In genomic region chr11:17538054-17538453, GRCh38 we compare ENCODE assay signal across 34 cellular contexts. TPM values are rescaled to one million over a fixed set of nuclear protein-coding genes. Genes with fewer than 3 reads are reported as not detected.
"Had no signal": no experiment of that assay in that cellular context is flagged by ENCODE, and none has a peak within 500 bp of the region (broad histone marks: within the 10 kb centered on the region; RNA-seq: fewer than 3 reads in every experiment).

No MANE protein-coding gene starts in this region.

- H3K36me3 ChIP-seq: ascending aorta, breast epithelium, cardiac muscle cell, esophagus muscularis mucosa, WERI-Rb-1 had no signal

- H3K4me3 ChIP-seq: ascending aorta, breast epithelium, cardiac muscle cell, esophagus muscularis mucosa had no signal

- H3K27me3 ChIP-seq: ascending aorta, breast epithelium, cardiac muscle cell had no signal

- H3K4me1 ChIP-seq: ascending aorta, breast epithelium, esophagus muscularis mucosa had no signal

- H3K9me3 Mint-ChIP-seq: activated CD4-positive, alpha-beta memory T cell treated with anti-CD3 and anti-CD28 coated beads for 36 hours; activated CD4-positive, alpha-beta T cell treated with anti-CD3 and anti-CD28 coated beads, Interleukin-2, amount 10 ng/mL, durations not matched to agents 24 days and 14 days; activated naive CD4-positive, alpha-beta T cell treated with anti-CD3 and anti-CD28 coated beads, Interleukin-2, amount 10 ng/mL, durations not matched to agents 7 days and 5 days; activated naive CD4-positive, alpha-beta T cell treated with anti-CD3 and anti-CD28 coated beads, Interleukin-2, amount 50 U/mL, for 72 hours; activated naive CD8-positive, alpha-beta T cell treated with anti-CD3 and anti-CD28 coated beads, Interleukin-2, amount 10 ng/mL, durations not matched to agents 7 days and 5 days; activated T-cell treated with anti-CD3 and anti-CD28 coated beads, Interleukin-2, amount 50 U/mL, for 72 hours; brain; central memory CD8-positive, alpha-beta T cell; effector memory CD8-positive, alpha-beta T cell; T-helper 2 cell treated with Interferon-gamma antibody and Interleukin-4, amounts not matched to agents 5 μg/mL and 100 μg/mL, for 36 hours had no signal

- DNase-seq: activated CD4-positive, alpha-beta memory T cell treated with anti-CD3 and anti-CD28 coated beads for 36 hours; activated CD4-positive, alpha-beta T cell treated with anti-CD3 and anti-CD28 coated beads for 36 hours; activated CD4-positive, alpha-beta T cell treated with anti-CD3 and anti-CD28 coated beads, Interleukin-2, amount 10 ng/mL, durations not matched to agents 24 days and 14 days; activated CD4-positive, CD25-positive, alpha-beta regulatory T cell; activated CD4-positive, CD25-positive, alpha-beta regulatory T cell treated with anti-CD3 and anti-CD28 coated beads, Interleukin-2, amount 50 U/mL, for 72 hours; activated CD8-positive, alpha-beta memory T cell treated with anti-CD3 and anti-CD28 coated beads, Interleukin-2, amount 10 ng/mL, durations not matched to agents 7 days and 5 days; activated CD8-positive, alpha-beta memory T cell treated with anti-CD3 and anti-CD28 coated beads, Interleukin-2, amount 50 U/mL, for 4 hours; activated CD8-positive, alpha-beta T cell treated with anti-CD3 and anti-CD28 coated beads, Interleukin-2, amount 10 ng/mL, durations not matched to agents 7 days and 5 days; activated gamma-delta T cell; activated naive CD4-positive, alpha-beta T cell; activated naive CD4-positive, alpha-beta T cell treated with anti-CD3 and anti-CD28 coated beads, Interleukin-2, amount 10 ng/mL, durations not matched to agents 7 days and 5 days; activated naive CD8-positive, alpha-beta T cell treated with anti-CD3 and anti-CD28 coated beads, Interleukin-2, amount 10 ng/mL, durations not matched to agents 7 days and 5 days; activated T-cell treated with anti-CD3 and anti-CD28 coated beads, Interleukin-2, amount 50 U/mL, for 1 hour; activated T-cell treated with anti-CD3 and anti-CD28 coated beads, Interleukin-2, amount 50 U/mL, for 72 hours; cortex of kidney; dermis blood vessel endothelial cell; effector CD4-positive, alpha-beta T cell; effector memory CD8-positive, alpha-beta T cell; erythroblast; foreskin melanocyte; head of caudate nucleus; T-helper 1 cell; T-helper 17 cell; T1000; WERI-Rb-1 had no signal

- H3K4me3 Mint-ChIP-seq: activated CD4-positive, alpha-beta memory T cell treated with anti-CD3 and anti-CD28 coated beads for 36 hours; activated CD4-positive, alpha-beta T cell treated with anti-CD3 and anti-CD28 coated beads for 36 hours; activated CD4-positive, alpha-beta T cell treated with anti-CD3 and anti-CD28 coated beads, Interleukin-2, amount 10 ng/mL, durations not matched to agents 24 days and 14 days; activated CD8-positive, alpha-beta memory T cell treated with anti-CD3 and anti-CD28 coated beads, Interleukin-2, amount 10 ng/mL, durations not matched to agents 7 days and 5 days; activated CD8-positive, alpha-beta T cell treated with anti-CD3 and anti-CD28 coated beads, Interleukin-2, amount 10 ng/mL, durations not matched to agents 7 days and 5 days; activated naive CD4-positive, alpha-beta T cell treated with anti-CD3 and anti-CD28 coated beads, Interleukin-2, amount 10 ng/mL, durations not matched to agents 7 days and 5 days; activated naive CD8-positive, alpha-beta T cell treated with anti-CD3 and anti-CD28 coated beads, Interleukin-2, amount 10 ng/mL, durations not matched to agents 7 days and 5 days; activated T-cell treated with anti-CD3 and anti-CD28 coated beads, Interleukin-2, amount 50 U/mL, for 72 hours; brain; central memory CD8-positive, alpha-beta T cell; effector memory CD8-positive, alpha-beta T cell; T-helper 17 cell; T-helper 2 cell treated with Interferon-gamma antibody and Interleukin-4, amounts not matched to agents 5 μg/mL and 100 μg/mL, for 36 hours had no signal

- H3K4me1 Mint-ChIP-seq: activated CD4-positive, alpha-beta T cell treated with anti-CD3 and anti-CD28 coated beads for 36 hours; activated CD4-positive, alpha-beta T cell treated with anti-CD3 and anti-CD28 coated beads, Interleukin-2, amount 10 ng/mL, durations not matched to agents 24 days and 14 days; activated CD8-positive, alpha-beta memory T cell treated with anti-CD3 and anti-CD28 coated beads, Interleukin-2, amount 10 ng/mL, durations not matched to agents 7 days and 5 days; activated naive CD4-positive, alpha-beta T cell treated with anti-CD3 and anti-CD28 coated beads, Interleukin-2, amount 10 ng/mL, durations not matched to agents 7 days and 5 days; central memory CD8-positive, alpha-beta T cell had no signal

- H3K27ac Mint-ChIP-seq: activated CD4-positive, alpha-beta memory T cell treated with anti-CD3 and anti-CD28 coated beads for 36 hours; activated CD4-positive, alpha-beta T cell treated with anti-CD3 and anti-CD28 coated beads for 36 hours; activated CD4-positive, alpha-beta T cell treated with anti-CD3 and anti-CD28 coated beads, Interleukin-2, amount 10 ng/mL, durations not matched to agents 24 days and 14 days; activated CD8-positive, alpha-beta memory T cell treated with anti-CD3 and anti-CD28 coated beads, Interleukin-2, amount 10 ng/mL, durations not matched to agents 7 days and 5 days; activated CD8-positive, alpha-beta T cell treated with anti-CD3 and anti-CD28 coated beads, Interleukin-2, amount 10 ng/mL, durations not matched to agents 7 days and 5 days; activated naive CD4-positive, alpha-beta T cell treated with anti-CD3 and anti-CD28 coated beads, Interleukin-2, amount 10 ng/mL, durations not matched to agents 7 days and 5 days; activated naive CD4-positive, alpha-beta T cell treated with anti-CD3 and anti-CD28 coated beads, Interleukin-2, amount 50 U/mL, for 72 hours; activated naive CD8-positive, alpha-beta T cell treated with anti-CD3 and anti-CD28 coated beads, Interleukin-2, amount 10 ng/mL, durations not matched to agents 7 days and 5 days; activated T-cell treated with anti-CD3 and anti-CD28 coated beads, Interleukin-2, amount 50 U/mL, for 72 hours; brain; effector memory CD8-positive, alpha-beta T cell; T-helper 17 cell; T-helper 2 cell treated with Interferon-gamma antibody and Interleukin-4, amounts not matched to agents 5 μg/mL and 100 μg/mL, for 36 hours had no signal

- H3K27ac ChIP-seq: ascending aorta, breast epithelium, cardiac muscle cell, esophagus muscularis mucosa, WERI-Rb-1 had no signal

- H3K36me3 Mint-ChIP-seq: activated CD4-positive, alpha-beta memory T cell treated with anti-CD3 and anti-CD28 coated beads for 36 hours; activated CD8-positive, alpha-beta memory T cell treated with anti-CD3 and anti-CD28 coated beads, Interleukin-2, amount 10 ng/mL, durations not matched to agents 7 days and 5 days; activated naive CD4-positive, alpha-beta T cell treated with anti-CD3 and anti-CD28 coated beads, Interleukin-2, amount 10 ng/mL, durations not matched to agents 7 days and 5 days; activated naive CD4-positive, alpha-beta T cell treated with anti-CD3 and anti-CD28 coated beads, Interleukin-2, amount 50 U/mL, for 72 hours; activated naive CD8-positive, alpha-beta T cell treated with anti-CD3 and anti-CD28 coated beads, Interleukin-2, amount 10 ng/mL, durations not matched to agents 7 days and 5 days; brain had no signal

- ATAC-seq: activated CD4-positive, alpha-beta T cell treated with anti-CD3 and anti-CD28 coated beads for 36 hours; activated CD8-positive, alpha-beta memory T cell treated with anti-CD3 and anti-CD28 coated beads, Interleukin-2, amount 10 ng/mL, durations not matched to agents 7 days and 5 days; activated CD8-positive, alpha-beta T cell treated with anti-CD3 and anti-CD28 coated beads, Interleukin-2, amount 10 ng/mL, durations not matched to agents 7 days and 5 days; activated naive CD4-positive, alpha-beta T cell treated with anti-CD3 and anti-CD28 coated beads, Interleukin-2, amount 50 U/mL, for 72 hours; activated T-cell treated with anti-CD3 and anti-CD28 coated beads, Interleukin-2, amount 50 U/mL, for 72 hours; effector memory CD8-positive, alpha-beta T cell; T-helper 17 cell had no signal

- H3K9me3 ChIP-seq: ascending aorta, breast epithelium, esophagus muscularis mucosa had no signal

RNA-seq across cellular contexts. Expression of gene USH1C, which starts 6.2 kb away (rescaled TPM):
- total RNA-seq: activated CD4-positive, alpha-beta memory T cell treated with anti-CD3 and anti-CD28 coated beads for 36 hours; activated CD4-positive, alpha-beta T cell treated with anti-CD3 and anti-CD28 coated beads for 36 hours; activated CD4-positive, alpha-beta T cell treated with anti-CD3 and anti-CD28 coated beads, Interleukin-2, amount 10 ng/mL, durations not matched to agents 24 days and 14 days; activated CD8-positive, alpha-beta memory T cell treated with anti-CD3 and anti-CD28 coated beads for 36 hours; activated CD8-positive, alpha-beta memory T cell treated with anti-CD3 and anti-CD28 coated beads, Interleukin-2, amount 10 ng/mL, durations not matched to agents 7 days and 5 days; activated CD8-positive, alpha-beta T cell treated with anti-CD3 and anti-CD28 coated beads, Interleukin-2, amount 10 ng/mL, durations not matched to agents 7 days and 5 days; activated naive CD4-positive, alpha-beta T cell treated with anti-CD3 and anti-CD28 coated beads, Interleukin-2, amount 50 U/mL, for 72 hours; activated naive CD8-positive, alpha-beta T cell treated with anti-CD3 and anti-CD28 coated beads, Interleukin-2, amount 10 ng/mL, durations not matched to agents 7 days and 5 days; activated T-cell treated with anti-CD3 and anti-CD28 coated beads, Interleukin-2, amount 50 U/mL, for 72 hours; ascending aorta; dermis blood vessel endothelial cell; esophagus muscularis mucosa; T-helper 17 cell had no signal
- polyA plus RNA-seq: cardiac muscle cell had no signal

RNA-seq across cellular contexts. Expression of gene OTOG, which starts 9.0 kb away (rescaled TPM):
- total RNA-seq: activated CD4-positive, alpha-beta memory T cell treated with anti-CD3 and anti-CD28 coated beads for 36 hours; activated CD4-positive, alpha-beta T cell treated with anti-CD3 and anti-CD28 coated beads for 36 hours; activated CD4-positive, alpha-beta T cell treated with anti-CD3 and anti-CD28 coated beads, Interleukin-2, amount 10 ng/mL, durations not matched to agents 24 days and 14 days; activated CD8-positive, alpha-beta memory T cell treated with anti-CD3 and anti-CD28 coated beads for 36 hours; activated CD8-positive, alpha-beta memory T cell treated with anti-CD3 and anti-CD28 coated beads, Interleukin-2, amount 10 ng/mL, durations not matched to agents 7 days and 5 days; activated CD8-positive, alpha-beta T cell treated with anti-CD3 and anti-CD28 coated beads, Interleukin-2, amount 10 ng/mL, durations not matched to agents 7 days and 5 days; activated naive CD4-positive, alpha-beta T cell treated with anti-CD3 and anti-CD28 coated beads, Interleukin-2, amount 50 U/mL, for 72 hours; activated naive CD8-positive, alpha-beta T cell treated with anti-CD3 and anti-CD28 coated beads, Interleukin-2, amount 10 ng/mL, durations not matched to agents 7 days and 5 days; activated T-cell treated with anti-CD3 and anti-CD28 coated beads, Interleukin-2, amount 50 U/mL, for 72 hours; ascending aorta; breast epithelium; dermis blood vessel endothelial cell; esophagus muscularis mucosa; T-helper 17 cell had no signal
- polyA plus RNA-seq: cardiac muscle cell had no signal
